12 cellular contexts compared by ENCODE assay signal in genomic region chr1:16174886-16175598, GRCh38. TPM values are rescaled to one million over a fixed set of nuclear protein-coding genes. Genes with fewer than 3 reads are reported as not detected.
DNase-seq lines count a peak whose midpoint lies in the region; ATAC-seq and TF ChIP-seq lines count a peak whose summit lies in the region.
"Had no signal": no experiment of that assay in that cellular context is flagged by ENCODE, and none has a peak within 500 bp of the region (broad histone marks: within the 10 kb centered on the region; RNA-seq: fewer than 3 reads in every experiment).

No MANE protein-coding gene starts in this region.

- H3K9me3 ChIP-seq in BLaER1 (no peaks in the 10 kb centered on the region), right atrium auricular region (no peaks in the 10 kb centered on the region)

- H3K4me2 ChIP-seq in BLaER1, result peak overlapping the region; percentile 85

- peaks cover 56% of the 10 kb centered on the region for H3K4me1 ChIP-seq in BLaER1
- H3K4me1 ChIP-seq in right atrium auricular region, result peaks cover 0 to 44% of the 10 kb centered on the region in 2 donors
- peaks cover 35% of the 10 kb centered on the region for H3K4me1 ChIP-seq in rectal smooth muscle tissue (ENCODE audit: control insufficient read depth, insufficient read depth, low read length)
- H3K4me1 ChIP-seq in foreskin keratinocyte, result peaks cover 47% of the 10 kb centered on the region

- 62 to 76% (median 63%) methylated on average over 20 to 22 of the region's 22 CpGs for WGBS in adipose tissue, 3 donors

- H3K27me3 ChIP-seq in BLaER1 (peaks cover 2% of the 10 kb centered on the region; the same call in 1 of the 2 replicates), right atrium auricular region (no peaks in the 10 kb centered on the region), rectal smooth muscle tissue (ENCODE audit: control insufficient read depth, insufficient read depth, low read length) (no peaks in the 10 kb centered on the region), foreskin keratinocyte (no peaks in the 10 kb centered on the region)

- TF ChIP-seq CTCF in right atrium auricular region (IDR thresholded peaks at IDR 0.05), result no peak
- TF ChIP-seq CTCF in foreskin keratinocyte (conservative IDR thresholded peaks at IDR 0.05), result no peak
- no peak for TF ChIP-seq CTCF in foreskin fibroblast (IDR thresholded peaks at IDR 0.05; ENCODE audit: low read depth, low read length)

- peak overlapping the region; percentile 34 for H3K9ac ChIP-seq in BLaER1
- no peak overlapping the region for H3K9ac ChIP-seq in rectal smooth muscle tissue (ENCODE audit: low read length)

- H3K27ac ChIP-seq in BLaER1 (peak overlapping the region; percentile 84), adipose tissue (ENCODE audit: low read depth, low read length) (peak overlapping the region; percentile 3), right atrium auricular region (peak overlapping the region; percentile 79 to 80), rectal smooth muscle tissue (ENCODE audit: low read depth, low read length) (peak overlapping the region; percentile 87), foreskin keratinocyte (no peak overlapping the region)

- DNase-seq in right atrium auricular region (ENCODE audit: low spot score) (no peak), foreskin keratinocyte (no peak), foreskin fibroblast (no peak), NCI-H345 treated with DMSO at 0.1 percent for 48 hours (lab: John Stamatoyannopoulos, UW; ENCODE audit: unreplicated experiment) (no peak)
- DNase-seq: activated CD8-positive, alpha-beta memory T cell treated with anti-CD3 and anti-CD28 coated beads, Interleukin-2, amount 10 ng/mL, durations not matched to agents 7 days and 5 days; AML-193; NCI-H82; T-helper 2 cell had no signal

- H4K20me1 ChIP-seq in BLaER1, result no peaks in the 10 kb centered on the region

- H3K4me3 ChIP-seq in BLaER1, result no peak overlapping the region
- H3K4me3 ChIP-seq in right atrium auricular region, result no peak overlapping the region
- no peak overlapping the region for H3K4me3 ChIP-seq in rectal smooth muscle tissue (ENCODE audit: low read length)
- no peak overlapping the region for H3K4me3 ChIP-seq in foreskin fibroblast (ENCODE audit: low read depth in 1 of 2, low read length in 2 of 2)

- no peak for ATAC-seq in foreskin keratinocyte
- ATAC-seq in HG03139 (IDR thresholded peaks at IDR 0.05; ENCODE audit: unreplicated experiment), result no peak
- ATAC-seq: activated CD8-positive, alpha-beta memory T cell treated with anti-CD3 and anti-CD28 coated beads, Interleukin-2, amount 10 ng/mL, durations not matched to agents 7 days and 5 days had no signal

- H3K36me3 ChIP-seq in BLaER1 (no peaks in the 10 kb centered on the region), right atrium auricular region (no peaks in the 10 kb centered on the region), rectal smooth muscle tissue (ENCODE audit: control insufficient read depth, insufficient read depth, low read length) (no peaks in the 10 kb centered on the region)

RNA-seq across cellular contexts. Expression of gene EPHA2, which starts 19.2 kb away (rescaled TPM):
- 10 to 100 TPM in 1 of 3 donors, 1 to 10 TPM in 2; 4.1 to 20.0 (median 9.4) TPM for polyA plus RNA-seq in adipose tissue
- 10 to 100 TPM; 17.5 to 43.5 TPM for total RNA-seq in right atrium auricular region
- 138 and 139 TPM in 2 replicates for total RNA-seq in foreskin keratinocyte
- polyA plus RNA-seq in foreskin keratinocyte, result 70.5 and 77.6 TPM in 2 replicates
- total RNA-seq: activated CD8-positive, alpha-beta memory T cell treated with anti-CD3 and anti-CD28 coated beads, Interleukin-2, amount 10 ng/mL, durations not matched to agents 7 days and 5 days had no signal

RNA-seq across cellular contexts. Expression of gene ARHGEF19, which starts 37.4 kb away (rescaled TPM):
- polyA plus RNA-seq in adipose tissue (1 to 10 TPM; 5.5 to 8.4 (median 6.8) TPM), foreskin keratinocyte (11.1 and 13.9 TPM in 2 replicates)
- total RNA-seq in right atrium auricular region (1 to 10 TPM; 1.5 to 4.8 TPM), foreskin keratinocyte (10.7 and 15.3 TPM in 2 replicates)
